ENCODE assay signal across 13 cellular contexts in genomic region chr10:96718304-96718990, GRCh38. TPM values are rescaled to one million over a fixed set of nuclear protein-coding genes. Genes with fewer than 3 reads are reported as not detected.
DNase-seq lines count a peak whose midpoint lies in the region; ATAC-seq and TF ChIP-seq lines count a peak whose summit lies in the region.
"Had no signal": no experiment of that assay in that cellular context is flagged by ENCODE, and none has a peak within 500 bp of the region (broad histone marks: within the 10 kb centered on the region; RNA-seq: fewer than 3 reads in every experiment).

No MANE protein-coding gene starts in this region.

- H3K4me3 Mint-ChIP-seq in activated CD4-positive, alpha-beta T cell treated with anti-CD3 and anti-CD28 coated beads, Interleukin-2, amount 10 ng/mL, durations not matched to agents 24 days and 14 days: peak overlapping the region; percentile 99
- peak overlapping the region; percentile 96 to 100 for H3K4me3 Mint-ChIP-seq in effector memory CD8-positive, alpha-beta T cell
- peak overlapping the region; percentile 99 for H3K4me3 Mint-ChIP-seq in stimulated activated memory B cell treated with anti-CD40 and anti-IgM and Interleukin-4, amounts not matched to agents 10 μg/mL and 1 μg/mL and 100 μg/mL, for 72 hours

- no peak for TF ChIP-seq CTCF in NB4 (IDR thresholded peaks at IDR 0.05; ENCODE audit: low read depth, low read length)

- intact Hi-C loops in activated CD4-positive, alpha-beta T cell treated with anti-CD3 and anti-CD28 coated beads, Interleukin-2, amount 10 ng/mL, durations not matched to agents 24 days and 14 days (cut with micrococcal nuclease): no loop called here

- H3K4me1 Mint-ChIP-seq in activated CD4-positive, alpha-beta T cell treated with anti-CD3 and anti-CD28 coated beads, Interleukin-2, amount 10 ng/mL, durations not matched to agents 24 days and 14 days: peaks cover 22% of the 10 kb centered on the region
- H3K4me1 Mint-ChIP-seq in effector memory CD8-positive, alpha-beta T cell (ENCODE audit: low read depth in 2 of 2): peaks cover 47 to 56% of the 10 kb centered on the region in 2 donors
- H3K4me1 Mint-ChIP-seq in stimulated activated memory B cell treated with anti-CD40 and anti-IgM and Interleukin-4, amounts not matched to agents 10 μg/mL and 1 μg/mL and 100 μg/mL, for 72 hours: peaks cover 65% of the 10 kb centered on the region

- no peaks in the 10 kb centered on the region for H3K9me3 Mint-ChIP-seq in activated CD4-positive, alpha-beta T cell treated with anti-CD3 and anti-CD28 coated beads, Interleukin-2, amount 10 ng/mL, durations not matched to agents 24 days and 14 days
- H3K9me3 Mint-ChIP-seq in effector memory CD8-positive, alpha-beta T cell: no peaks in the 10 kb centered on the region
- no peaks in the 10 kb centered on the region for H3K9me3 Mint-ChIP-seq in stimulated activated memory B cell treated with anti-CD40 and anti-IgM and Interleukin-4, amounts not matched to agents 10 μg/mL and 1 μg/mL and 100 μg/mL, for 72 hours

- no peak for TF ChIP-seq POLR2A in NB4 (IDR thresholded peaks at IDR 0.05; ENCODE audit: extremely low read depth, insufficient read length)

- peaks cover 21% of the 10 kb centered on the region for H3K27me3 Mint-ChIP-seq in activated CD4-positive, alpha-beta T cell treated with anti-CD3 and anti-CD28 coated beads, Interleukin-2, amount 10 ng/mL, durations not matched to agents 24 days and 14 days
- H3K27me3 Mint-ChIP-seq in effector memory CD8-positive, alpha-beta T cell: no peaks in the 10 kb centered on the region
- H3K27me3 Mint-ChIP-seq in stimulated activated memory B cell treated with anti-CD40 and anti-IgM and Interleukin-4, amounts not matched to agents 10 μg/mL and 1 μg/mL and 100 μg/mL, for 72 hours: no peaks in the 10 kb centered on the region

- no peaks in the 10 kb centered on the region for H3K36me3 Mint-ChIP-seq in activated CD4-positive, alpha-beta T cell treated with anti-CD3 and anti-CD28 coated beads, Interleukin-2, amount 10 ng/mL, durations not matched to agents 24 days and 14 days (ENCODE audit: low read depth)
- H3K36me3 Mint-ChIP-seq in effector memory CD8-positive, alpha-beta T cell (ENCODE audit: insufficient read depth): peaks cover 18% of the 10 kb centered on the region
- peaks cover 7% of the 10 kb centered on the region for H3K36me3 Mint-ChIP-seq in stimulated activated memory B cell treated with anti-CD40 and anti-IgM and Interleukin-4, amounts not matched to agents 10 μg/mL and 1 μg/mL and 100 μg/mL, for 72 hours

- peak overlapping the region; percentile 84 for H3K4me3 ChIP-seq in NB4 (ENCODE audit: low read depth, low read length)
- H3K4me3 ChIP-seq: mucosa of descending colon had no signal

- no peak overlapping the region for H3K27ac Mint-ChIP-seq in activated CD4-positive, alpha-beta T cell treated with anti-CD3 and anti-CD28 coated beads, Interleukin-2, amount 10 ng/mL, durations not matched to agents 24 days and 14 days
- peak overlapping the region; percentile 98 to 99 for H3K27ac Mint-ChIP-seq in effector memory CD8-positive, alpha-beta T cell
- peak overlapping the region; percentile 94 for H3K27ac Mint-ChIP-seq in stimulated activated memory B cell treated with anti-CD40 and anti-IgM and Interleukin-4, amounts not matched to agents 10 μg/mL and 1 μg/mL and 100 μg/mL, for 72 hours

- ATAC-seq in effector memory CD8-positive, alpha-beta T cell (replicated peaks): no peak
- no peak for ATAC-seq in stimulated activated memory B cell treated with anti-CD40 and anti-IgM and Interleukin-4, amounts not matched to agents 10 μg/mL and 1 μg/mL and 100 μg/mL, for 72 hours
- ATAC-seq: mucosa of descending colon, Right ventricle myocardium inferior had no signal

- no peak for DNase-seq in activated CD4-positive, alpha-beta T cell treated with anti-CD3 and anti-CD28 coated beads, Interleukin-2, amount 10 ng/mL, durations not matched to agents 24 days and 14 days
- no peak for DNase-seq in activated CD4-positive, alpha-beta T cell treated with anti-CD3 and anti-CD28 coated beads, Interleukin-2, amount 50 U/mL, for 4 hours
- DNase-seq in NB4 (ENCODE audit: low read depth) (peak; percentile 84), NCI-H1105 treated with DMSO at 0.1 percent for 48 hours (lab: John Stamatoyannopoulos, UW) (no peak), HuH-7 (ENCODE audit: low spot score) (no peak), COLO829 (ENCODE audit: low spot score) (no peak)
- no peak for DNase-seq in effector memory CD8-positive, alpha-beta T cell
- DNase-seq: activated CD4-positive, alpha-beta T cell treated with anti-CD3 and anti-CD28 coated beads for 4 hours; NCI-H1048; NCI-H524 treated with DMSO at 0.1 percent for 48 hours had no signal

RNA-seq across cellular contexts. Expression of gene PIK3AP1, which starts 1.9 kb away (rescaled TPM):
- 9.6 and 11.7 TPM in 2 replicates for total RNA-seq in activated CD4-positive, alpha-beta T cell treated with anti-CD3 and anti-CD28 coated beads, Interleukin-2, amount 10 ng/mL, durations not matched to agents 24 days and 14 days
